Comparison of ENCODE assay signal across 8 cellular contexts in the genomic region with DNA sequence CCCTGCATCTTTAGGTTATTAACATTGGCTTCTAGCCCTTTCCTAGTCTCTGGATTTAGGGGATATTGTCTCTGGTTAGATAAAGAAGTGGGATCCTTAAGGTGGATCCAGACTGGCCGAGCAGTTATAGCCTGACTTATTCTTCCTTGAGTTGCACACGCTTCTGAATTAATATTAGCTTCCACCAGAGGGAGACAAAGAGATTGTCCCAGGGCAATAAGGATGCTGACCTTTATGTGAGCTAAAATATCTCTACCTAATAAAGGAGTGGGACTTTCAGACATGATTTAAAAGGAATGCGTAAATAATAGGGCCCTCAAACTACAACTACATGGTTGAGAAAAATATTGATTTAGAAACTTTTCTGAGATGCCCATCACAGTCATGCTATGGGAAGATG.
DNase-seq lines count a peak whose midpoint lies in the region; ATAC-seq, FAIRE-seq and TF ChIP-seq lines count a peak whose summit lies in the region.

No MANE protein-coding gene starts in this region.

- no peaks in the 10 kb centered on the region for H3K9me3 Mint-ChIP-seq in activated CD4-positive, alpha-beta T cell treated with anti-CD3 and anti-CD28 coated beads for 36 hours (ENCODE audit: low read depth)

- H3K27me3 Mint-ChIP-seq in activated CD4-positive, alpha-beta T cell treated with anti-CD3 and anti-CD28 coated beads for 36 hours: no peaks in the 10 kb centered on the region

- POLR2A ChIA-PET in RWPE1 (lab: Yijun Ruan, JAX; ENCODE audit: low non-redundant PET): no interaction called here
- POLR2A ChIA-PET in activated CD4-positive, alpha-beta T cell treated with anti-CD3 and anti-CD28 coated beads for 36 hours (lab: Charles Lee): interaction anchor here (0.7 kb wide), 1 partner anchor 432 kb away, joined by 3 read pairs; no protein-coding TSS in a partner anchor

- H3K27ac ChIP-seq in RWPE1 (no peak overlapping the region), kidney (ENCODE audit: low read depth in 2 of 2, low read length in 2 of 2) (no peak overlapping the region)

- H3K4me1 ChIP-seq in kidney (ENCODE audit: control insufficient read depth in 1 of 2, insufficient read depth in 1 of 2, low read depth in 1 of 2, low read length in 2 of 2): no peaks in the 10 kb centered on the region

- DNase-seq in AML-193 (lab: John Stamatoyannopoulos, UW) (peak; percentile 25 to 48), RWPE1 (ENCODE audit: low spot score) (peak; percentile 0), kidney (no peak), inferior parietal cortex (ENCODE audit: extremely low spot score) (no peak)
- DNase-seq in activated CD4-positive, alpha-beta T cell treated with anti-CD3 and anti-CD28 coated beads for 1 hour: no peak
- DNase-seq in activated CD4-positive, alpha-beta T cell treated with anti-CD3 and anti-CD28 coated beads for 36 hours: no peak

- H3K9ac ChIP-seq in kidney (ENCODE audit: low read length in 2 of 2): no peak overlapping the region

- no peaks in the 10 kb centered on the region for H3K36me3 ChIP-seq in kidney (ENCODE audit: control insufficient read depth in 1 of 2, insufficient read depth in 2 of 2, low read length in 2 of 2)

- CTCF ChIA-PET in RWPE1 (lab: Yijun Ruan, JAX): no interaction called here
- CTCF ChIA-PET in activated CD4-positive, alpha-beta T cell treated with anti-CD3 and anti-CD28 coated beads for 36 hours (lab: Charles Lee): interaction anchor here (0.6 kb wide), 1 partner anchor 978 kb away, joined by 3 read pairs; no protein-coding TSS in a partner anchor

- H3K27ac Mint-ChIP-seq in activated CD4-positive, alpha-beta T cell treated with anti-CD3 and anti-CD28 coated beads for 36 hours: no peak overlapping the region

- intact Hi-C loops in kidney (cut with DNase I): no loop called here
- intact Hi-C loops in activated CD4-positive, alpha-beta T cell treated with anti-CD3 and anti-CD28 coated beads for 36 hours (cut with DNase I, micrococcal nuclease): loop anchor here in 1 of 2 experiments (1.0 kb wide), 1 partner anchor 219 kb away; no protein-coding TSS in a partner anchor

- H3K4me3 ChIP-seq in kidney (ENCODE audit: low read length in 2 of 2): no peak overlapping the region

- H3K36me3 Mint-ChIP-seq in activated CD4-positive, alpha-beta T cell treated with anti-CD3 and anti-CD28 coated beads for 36 hours (ENCODE audit: low read depth): no peaks in the 10 kb centered on the region

- no peak for FAIRE-seq in kidney (lab: Jason Lieb, UNC)

- ATAC-seq in GM18907 (IDR thresholded peaks at IDR 0.05; ENCODE audit: unreplicated experiment) (peak; percentile 68), HG03432 (IDR thresholded peaks at IDR 0.05; ENCODE audit: unreplicated experiment) (peak; percentile 89)
- no peak for ATAC-seq in activated CD4-positive, alpha-beta T cell treated with anti-CD3 and anti-CD28 coated beads for 36 hours

- no peaks in the 10 kb centered on the region for H3K4me1 Mint-ChIP-seq in activated CD4-positive, alpha-beta T cell treated with anti-CD3 and anti-CD28 coated beads for 36 hours

- H3K4me3 Mint-ChIP-seq in activated CD4-positive, alpha-beta T cell treated with anti-CD3 and anti-CD28 coated beads for 36 hours: no peak overlapping the region

- TF ChIP-seq CTCF in RWPE1 (conservative IDR thresholded peaks at IDR 0.05; ENCODE audit: low read depth) (peak; percentile 23), kidney (IDR thresholded peaks at IDR 0.05; ENCODE audit: borderline replicate concordance, extremely low read depth, insufficient read depth) (peak; percentile 25)

- no peaks in the 10 kb centered on the region for H3K9me3 ChIP-seq in kidney (ENCODE audit: control insufficient read depth in 1 of 2, low read length in 2 of 2)

Comparison
In these comparisons a context has a peak if more than half of its experiments do, and no peak if none do; other contexts are left out.
1. DNase-seq: peak in AML-193 (2 of 2) and RWPE1 (single experiment); none in kidney (single experiment), activated CD4-positive, alpha-beta T cell treated with anti-CD3 and anti-CD28 coated beads for 1 hour (single experiment), inferior parietal cortex (single experiment) and activated CD4-positive, alpha-beta T cell treated with anti-CD3 and anti-CD28 coated beads for 36 hours (single experiment).